ENCODE assay signal across 1 cellular context in the genomic region with DNA sequence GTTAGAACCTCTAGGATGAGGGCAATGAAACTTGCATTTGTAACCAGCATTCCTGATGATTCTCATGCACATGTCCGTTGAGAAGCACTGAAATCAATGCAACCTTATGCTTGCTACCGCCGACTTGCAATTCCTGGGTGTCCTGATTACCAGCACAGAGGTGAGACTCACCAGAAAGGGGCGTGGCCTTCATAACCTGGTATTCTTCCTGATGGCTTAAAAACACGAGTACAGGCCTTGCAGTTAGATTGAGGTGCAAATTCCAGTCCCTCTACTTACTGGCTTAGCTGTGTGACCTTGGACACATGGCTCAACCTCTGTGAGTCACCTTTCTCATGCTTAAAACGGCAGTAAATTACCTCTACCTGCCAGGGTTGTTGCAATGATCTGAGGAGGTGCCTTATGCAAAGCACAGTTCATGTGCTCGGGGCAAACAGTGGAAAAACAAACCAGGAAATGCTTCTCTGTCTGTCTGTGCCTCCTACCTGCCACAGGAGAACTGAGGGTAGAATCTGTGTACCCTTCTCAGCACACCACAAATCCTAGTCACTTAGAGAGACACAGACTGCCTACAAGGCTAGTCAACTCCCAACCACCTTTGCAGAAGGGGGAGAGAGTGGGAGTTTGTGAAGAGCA.
TF ChIP-seq lines count a peak whose summit lies in the region.

No MANE protein-coding gene starts in this region.

TF ChIP-seq in HepG2, 621 proteins besides CTCF, POLR2A, EP300 and RAD21 (continued from another document and continues in another):
- TF ChIP-seq, protein P1, sequence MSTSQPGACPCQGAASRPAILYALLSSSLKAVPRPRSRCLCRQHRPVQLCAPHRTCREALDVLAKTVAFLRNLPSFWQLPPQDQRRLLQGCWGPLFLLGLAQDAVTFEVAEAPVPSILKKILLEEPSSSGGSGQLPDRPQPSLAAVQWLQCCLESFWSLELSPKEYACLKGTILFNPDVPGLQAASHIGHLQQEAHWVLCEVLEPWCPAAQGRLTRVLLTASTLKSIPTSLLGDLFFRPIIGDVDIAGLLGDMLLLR (CRISPR knock-in tag; IDR thresholded peaks at IDR 0.05) = 0 out of 2 replicates have a peak, but pooled peaks have one; percentile 52
- TF ChIP-seq ZNF44 (CRISPR knock-in tag; IDR thresholded peaks at IDR 0.05) (peak; percentile 73; the same call in 1 of the 2 replicates), FOXA1 (IDR thresholded peaks at IDR 0.05) (no peak), FOXA1 (CRISPR knock-in tag; IDR thresholded peaks at IDR 0.05) (peak; percentile 60), ZNF24 (IDR thresholded peaks at IDR 0.05) (no peak), ZNF121 (CRISPR knock-in tag; IDR thresholded peaks at IDR 0.05) (0 out of 2 replicates have a peak, but pooled peaks have one; percentile 6), ISL2 (CRISPR knock-in tag; IDR thresholded peaks at IDR 0.05) (peak; percentile 80), ZMAT3 (CRISPR knock-in tag; conservative IDR thresholded peaks at IDR 0.05) (0 out of 2 replicates have a peak, but pooled peaks have one; percentile 26), ZNF543 (CRISPR knock-in tag; IDR thresholded peaks at IDR 0.05) (no peak), FOXP1 (IDR thresholded peaks at IDR 0.05) (no peak), FOXP1 (CRISPR knock-in tag; IDR thresholded peaks at IDR 0.05) (peak; percentile 87), FOXO1 (CRISPR knock-in tag; IDR thresholded peaks at IDR 0.05) (peak; percentile 92), HNF4A (CRISPR knock-in tag; IDR thresholded peaks at IDR 0.05) (peak; percentile 93), RFXANK (CRISPR knock-in tag; IDR thresholded peaks at IDR 0.05) (no peak), ZNF644 (CRISPR knock-in tag; IDR thresholded peaks at IDR 0.05; ENCODE audit: low read depth) (peak; percentile 72), ZNF850 (CRISPR knock-in tag; conservative IDR thresholded peaks at IDR 0.05) (no peak), ZFP90 (CRISPR knock-in tag; IDR thresholded peaks at IDR 0.05; ENCODE audit: borderline replicate concordance) (peak; percentile 66; the same call in 1 of the 2 replicates), U2AF2 (IDR thresholded peaks at IDR 0.05; ENCODE audit: low read depth, low read length) (no peak), POGZ (CRISPR knock-in tag; IDR thresholded peaks at IDR 0.05) (peak; percentile 50; the same call in 1 of the 2 replicates), NFE2L2 (IDR thresholded peaks at IDR 0.05; ENCODE audit: low read length) (no peak), TOE1 (CRISPR knock-in tag; IDR thresholded peaks at IDR 0.05) (no peak), CENPX (CRISPR knock-in tag; IDR thresholded peaks at IDR 0.05) (no peak), ONECUT2 (CRISPR knock-in tag; IDR thresholded peaks at IDR 0.05) (no peak), PLRG1 (conservative IDR thresholded peaks at IDR 0.05) (no peak), CENPT (CRISPR knock-in tag; IDR thresholded peaks at IDR 0.05; ENCODE audit: low read depth) (no peak), KDM4B (CRISPR knock-in tag; IDR thresholded peaks at IDR 0.05) (no peak)
- TF ChIP-seq, protein P2, sequence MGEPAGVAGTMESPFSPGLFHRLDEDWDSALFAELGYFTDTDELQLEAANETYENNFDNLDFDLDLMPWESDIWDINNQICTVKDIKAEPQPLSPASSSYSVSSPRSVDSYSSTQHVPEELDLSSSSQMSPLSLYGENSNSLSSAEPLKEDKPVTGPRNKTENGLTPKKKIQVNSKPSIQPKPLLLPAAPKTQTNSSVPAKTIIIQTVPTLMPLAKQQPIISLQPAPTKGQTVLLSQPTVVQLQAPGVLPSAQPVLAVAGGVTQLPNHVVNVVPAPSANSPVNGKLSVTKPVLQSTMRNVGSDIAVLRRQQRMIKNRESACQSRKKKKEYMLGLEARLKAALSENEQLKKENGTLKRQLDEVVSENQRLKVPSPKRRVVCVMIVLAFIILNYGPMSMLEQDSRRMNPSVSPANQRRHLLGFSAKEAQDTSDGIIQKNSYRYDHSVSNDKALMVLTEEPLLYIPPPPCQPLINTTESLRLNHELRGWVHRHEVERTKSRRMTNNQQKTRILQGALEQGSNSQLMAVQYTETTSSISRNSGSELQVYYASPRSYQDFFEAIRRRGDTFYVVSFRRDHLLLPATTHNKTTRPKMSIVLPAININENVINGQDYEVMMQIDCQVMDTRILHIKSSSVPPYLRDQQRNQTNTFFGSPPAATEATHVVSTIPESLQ (CRISPR knock-in tag; conservative IDR thresholded peaks at IDR 0.05) = no peak
- TF ChIP-seq, protein P3, sequence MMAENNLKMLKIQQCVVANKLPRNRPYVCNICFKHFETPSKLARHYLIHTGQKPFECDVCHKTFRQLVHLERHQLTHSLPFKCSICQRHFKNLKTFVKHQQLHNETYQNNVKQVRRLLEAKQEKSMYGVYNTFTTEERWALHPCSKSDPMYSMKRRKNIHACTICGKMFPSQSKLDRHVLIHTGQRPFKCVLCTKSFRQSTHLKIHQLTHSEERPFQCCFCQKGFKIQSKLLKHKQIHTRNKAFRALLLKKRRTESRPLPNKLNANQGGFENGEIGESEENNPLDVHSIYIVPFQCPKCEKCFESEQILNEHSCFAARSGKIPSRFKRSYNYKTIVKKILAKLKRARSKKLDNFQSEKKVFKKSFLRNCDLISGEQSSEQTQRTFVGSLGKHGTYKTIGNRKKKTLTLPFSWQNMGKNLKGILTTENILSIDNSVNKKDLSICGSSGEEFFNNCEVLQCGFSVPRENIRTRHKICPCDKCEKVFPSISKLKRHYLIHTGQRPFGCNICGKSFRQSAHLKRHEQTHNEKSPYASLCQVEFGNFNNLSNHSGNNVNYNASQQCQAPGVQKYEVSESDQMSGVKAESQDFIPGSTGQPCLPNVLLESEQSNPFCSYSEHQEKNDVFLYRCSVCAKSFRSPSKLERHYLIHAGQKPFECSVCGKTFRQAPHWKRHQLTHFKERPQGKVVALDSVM (CRISPR knock-in tag; IDR thresholded peaks at IDR 0.05) = peak; percentile 47; the same call in 1 of the 2 replicates
- TF ChIP-seq, protein P4, sequence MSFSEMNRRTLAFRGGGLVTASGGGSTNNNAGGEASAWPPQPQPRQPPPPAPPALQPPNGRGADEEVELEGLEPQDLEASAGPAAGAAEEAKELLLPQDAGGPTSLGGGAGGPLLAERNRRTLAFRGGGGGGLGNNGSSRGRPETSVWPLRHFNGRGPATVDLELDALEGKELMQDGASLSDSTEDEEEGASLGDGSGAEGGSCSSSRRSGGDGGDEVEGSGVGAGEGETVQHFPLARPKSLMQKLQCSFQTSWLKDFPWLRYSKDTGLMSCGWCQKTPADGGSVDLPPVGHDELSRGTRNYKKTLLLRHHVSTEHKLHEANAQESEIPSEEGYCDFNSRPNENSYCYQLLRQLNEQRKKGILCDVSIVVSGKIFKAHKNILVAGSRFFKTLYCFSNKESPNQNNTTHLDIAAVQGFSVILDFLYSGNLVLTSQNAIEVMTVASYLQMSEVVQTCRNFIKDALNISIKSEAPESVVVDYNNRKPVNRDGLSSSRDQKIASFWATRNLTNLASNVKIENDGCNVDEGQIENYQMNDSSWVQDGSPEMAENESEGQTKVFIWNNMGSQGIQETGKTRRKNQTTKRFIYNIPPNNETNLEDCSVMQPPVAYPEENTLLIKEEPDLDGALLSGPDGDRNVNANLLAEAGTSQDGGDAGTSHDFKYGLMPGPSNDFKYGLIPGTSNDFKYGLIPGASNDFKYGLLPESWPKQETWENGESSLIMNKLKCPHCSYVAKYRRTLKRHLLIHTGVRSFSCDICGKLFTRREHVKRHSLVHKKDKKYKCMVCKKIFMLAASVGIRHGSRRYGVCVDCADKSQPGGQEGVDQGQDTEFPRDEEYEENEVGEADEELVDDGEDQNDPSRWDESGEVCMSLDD (CRISPR knock-in tag; IDR thresholded peaks at IDR 0.05; ENCODE audit: borderline replicate concordance) = no peak; the same call in 1 of the 2 replicates
- TF ChIP-seq, protein P5, sequence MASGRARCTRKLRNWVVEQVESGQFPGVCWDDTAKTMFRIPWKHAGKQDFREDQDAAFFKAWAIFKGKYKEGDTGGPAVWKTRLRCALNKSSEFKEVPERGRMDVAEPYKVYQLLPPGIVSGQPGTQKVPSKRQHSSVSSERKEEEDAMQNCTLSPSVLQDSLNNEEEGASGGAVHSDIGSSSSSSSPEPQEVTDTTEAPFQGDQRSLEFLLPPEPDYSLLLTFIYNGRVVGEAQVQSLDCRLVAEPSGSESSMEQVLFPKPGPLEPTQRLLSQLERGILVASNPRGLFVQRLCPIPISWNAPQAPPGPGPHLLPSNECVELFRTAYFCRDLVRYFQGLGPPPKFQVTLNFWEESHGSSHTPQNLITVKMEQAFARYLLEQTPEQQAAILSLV (CRISPR knock-in tag; IDR thresholded peaks at IDR 0.05; ENCODE audit: borderline replicate concordance) = no peak; the same call in 1 of the 2 replicates
- TF ChIP-seq, protein P6, sequence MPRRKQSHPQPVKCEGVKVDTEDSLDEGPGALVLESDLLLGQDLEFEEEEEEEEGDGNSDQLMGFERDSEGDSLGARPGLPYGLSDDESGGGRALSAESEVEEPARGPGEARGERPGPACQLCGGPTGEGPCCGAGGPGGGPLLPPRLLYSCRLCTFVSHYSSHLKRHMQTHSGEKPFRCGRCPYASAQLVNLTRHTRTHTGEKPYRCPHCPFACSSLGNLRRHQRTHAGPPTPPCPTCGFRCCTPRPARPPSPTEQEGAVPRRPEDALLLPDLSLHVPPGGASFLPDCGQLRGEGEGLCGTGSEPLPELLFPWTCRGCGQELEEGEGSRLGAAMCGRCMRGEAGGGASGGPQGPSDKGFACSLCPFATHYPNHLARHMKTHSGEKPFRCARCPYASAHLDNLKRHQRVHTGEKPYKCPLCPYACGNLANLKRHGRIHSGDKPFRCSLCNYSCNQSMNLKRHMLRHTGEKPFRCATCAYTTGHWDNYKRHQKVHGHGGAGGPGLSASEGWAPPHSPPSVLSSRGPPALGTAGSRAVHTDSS (CRISPR knock-in tag; conservative IDR thresholded peaks at IDR 0.05) = no peak
- TF ChIP-seq, protein P7, sequence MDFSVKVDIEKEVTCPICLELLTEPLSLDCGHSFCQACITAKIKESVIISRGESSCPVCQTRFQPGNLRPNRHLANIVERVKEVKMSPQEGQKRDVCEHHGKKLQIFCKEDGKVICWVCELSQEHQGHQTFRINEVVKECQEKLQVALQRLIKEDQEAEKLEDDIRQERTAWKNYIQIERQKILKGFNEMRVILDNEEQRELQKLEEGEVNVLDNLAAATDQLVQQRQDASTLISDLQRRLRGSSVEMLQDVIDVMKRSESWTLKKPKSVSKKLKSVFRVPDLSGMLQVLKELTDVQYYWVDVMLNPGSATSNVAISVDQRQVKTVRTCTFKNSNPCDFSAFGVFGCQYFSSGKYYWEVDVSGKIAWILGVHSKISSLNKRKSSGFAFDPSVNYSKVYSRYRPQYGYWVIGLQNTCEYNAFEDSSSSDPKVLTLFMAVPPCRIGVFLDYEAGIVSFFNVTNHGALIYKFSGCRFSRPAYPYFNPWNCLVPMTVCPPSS (IDR thresholded peaks at IDR 0.05) = no peak
- TF ChIP-seq, protein P8, sequence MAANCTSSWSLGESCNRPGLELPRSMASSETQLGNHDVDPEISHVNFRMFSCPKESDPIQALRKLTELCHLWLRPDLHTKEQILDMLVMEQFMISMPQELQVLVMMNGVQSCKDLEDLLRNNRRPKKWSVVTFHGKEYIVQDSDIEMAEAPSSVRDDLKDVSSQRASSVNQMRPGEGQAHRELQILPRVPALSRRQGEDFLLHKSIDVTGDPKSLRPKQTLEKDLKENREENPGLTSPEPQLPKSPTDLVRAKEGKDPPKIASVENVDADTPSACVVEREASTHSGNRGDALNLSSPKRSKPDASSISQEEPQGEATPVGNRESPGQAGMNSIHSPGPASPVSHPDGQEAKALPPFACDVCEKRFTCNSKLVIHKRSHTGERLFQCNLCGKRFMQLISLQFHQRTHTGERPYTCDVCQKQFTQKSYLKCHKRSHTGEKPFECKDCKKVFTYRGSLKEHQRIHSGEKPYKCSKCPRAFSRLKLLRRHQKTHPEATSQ (CRISPR knock-in tag; IDR thresholded peaks at IDR 0.05; ENCODE audit: borderline replicate concordance) = no peak
- TF ChIP-seq, protein P9, sequence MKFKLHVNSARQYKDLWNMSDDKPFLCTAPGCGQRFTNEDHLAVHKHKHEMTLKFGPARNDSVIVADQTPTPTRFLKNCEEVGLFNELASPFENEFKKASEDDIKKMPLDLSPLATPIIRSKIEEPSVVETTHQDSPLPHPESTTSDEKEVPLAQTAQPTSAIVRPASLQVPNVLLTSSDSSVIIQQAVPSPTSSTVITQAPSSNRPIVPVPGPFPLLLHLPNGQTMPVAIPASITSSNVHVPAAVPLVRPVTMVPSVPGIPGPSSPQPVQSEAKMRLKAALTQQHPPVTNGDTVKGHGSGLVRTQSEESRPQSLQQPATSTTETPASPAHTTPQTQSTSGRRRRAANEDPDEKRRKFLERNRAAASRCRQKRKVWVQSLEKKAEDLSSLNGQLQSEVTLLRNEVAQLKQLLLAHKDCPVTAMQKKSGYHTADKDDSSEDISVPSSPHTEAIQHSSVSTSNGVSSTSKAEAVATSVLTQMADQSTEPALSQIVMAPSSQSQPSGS (CRISPR knock-in tag; IDR thresholded peaks at IDR 0.05) = peak; percentile 80; the same call in 1 of the 2 replicates
- TF ChIP-seq, protein P10, sequence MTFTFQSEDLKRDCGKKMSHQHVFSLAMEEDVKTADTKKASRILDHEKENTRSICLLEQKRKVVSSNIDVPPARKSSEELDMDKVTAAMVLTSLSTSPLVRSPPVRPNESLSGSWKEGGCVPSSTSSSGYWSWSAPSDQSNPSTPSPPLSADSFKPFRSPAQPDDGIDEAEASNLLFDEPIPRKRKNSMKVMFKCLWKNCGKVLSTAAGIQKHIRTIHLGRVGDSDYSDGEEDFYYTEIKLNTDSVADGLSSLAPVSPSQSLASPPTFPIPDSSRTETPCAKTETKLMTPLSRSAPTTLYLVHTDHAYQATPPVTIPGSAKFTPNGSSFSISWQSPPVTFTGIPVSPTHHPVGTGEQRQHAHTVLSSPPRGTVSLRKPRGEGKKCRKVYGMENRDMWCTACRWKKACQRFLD (CRISPR knock-in tag; IDR thresholded peaks at IDR 0.05; ENCODE audit: borderline replicate concordance) = no peak
- TF ChIP-seq, protein P11, sequence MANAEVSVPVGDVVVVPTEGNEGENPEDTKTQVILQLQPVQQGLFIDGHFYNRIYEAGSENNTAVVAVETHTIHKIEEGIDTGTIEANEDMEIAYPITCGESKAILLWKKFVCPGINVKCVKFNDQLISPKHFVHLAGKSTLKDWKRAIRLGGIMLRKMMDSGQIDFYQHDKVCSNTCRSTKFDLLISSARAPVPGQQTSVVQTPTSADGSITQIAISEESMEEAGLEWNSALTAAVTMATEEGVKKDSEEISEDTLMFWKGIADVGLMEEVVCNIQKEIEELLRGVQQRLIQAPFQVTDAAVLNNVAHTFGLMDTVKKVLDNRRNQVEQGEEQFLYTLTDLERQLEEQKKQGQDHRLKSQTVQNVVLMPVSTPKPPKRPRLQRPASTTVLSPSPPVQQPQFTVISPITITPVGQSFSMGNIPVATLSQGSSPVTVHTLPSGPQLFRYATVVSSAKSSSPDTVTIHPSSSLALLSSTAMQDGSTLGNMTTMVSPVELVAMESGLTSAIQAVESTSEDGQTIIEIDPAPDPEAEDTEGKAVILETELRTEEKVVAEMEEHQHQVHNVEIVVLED (CRISPR knock-in tag; IDR thresholded peaks at IDR 0.05; ENCODE audit: borderline replicate concordance) = peak; percentile 36; the same call in 1 of the 2 replicates
